ENCODE assay signal across 2 cellular contexts in the genomic region with DNA sequence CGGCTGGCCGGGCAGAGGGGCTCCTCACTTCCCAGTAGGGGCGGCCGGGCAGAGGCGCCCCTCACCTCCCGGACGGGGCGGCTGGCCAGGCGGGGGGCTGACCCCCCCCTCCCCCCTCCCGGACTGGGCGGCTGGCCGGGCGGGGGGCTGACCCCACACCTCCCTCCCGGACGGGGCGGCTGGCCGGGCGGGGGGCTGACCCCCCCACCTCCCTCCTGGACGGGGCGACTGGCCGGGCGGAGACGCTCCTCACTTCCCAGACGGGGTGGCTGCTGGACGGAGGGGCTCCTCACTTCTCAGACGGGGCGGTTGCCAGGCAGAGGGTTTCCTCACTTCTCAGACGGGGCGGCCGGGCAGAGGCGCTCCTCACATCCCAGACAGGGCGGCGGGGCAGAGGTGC. TPM values are rescaled to one million over a fixed set of nuclear protein-coding genes. Genes with fewer than 3 reads are reported as not detected.
"Had no signal": no experiment of that assay in that cellular context is flagged by ENCODE, and none has a peak within 500 bp of the region (broad histone marks: within the 10 kb centered on the region; RNA-seq: fewer than 3 reads in every experiment).

No MANE protein-coding gene starts in this region.

RNA-seq across cellular contexts. Expression of gene KLHL35, which starts 23.0 kb away (rescaled TPM):
- total RNA-seq: H4, HFFc6 had no signal
